In genomic region chr6:11414564-11414963, GRCh38 we compare ENCODE assay signal across 9 cellular contexts.
DNase-seq lines count a peak whose midpoint lies in the region; ATAC-seq, FAIRE-seq and TF ChIP-seq lines count a peak whose summit lies in the region.
"Had no signal": no experiment of that assay in that cellular context is flagged by ENCODE, and none has a peak within 500 bp of the region (broad histone marks: within the 10 kb centered on the region; RNA-seq: fewer than 3 reads in every experiment).

No MANE protein-coding gene starts in this region.

- 86% methylated on average over 1 of the region's 1 CpG; no CpG with 5 or more reads in 1 of the 2 experiments for WGBS in H1 (ENCODE audit: extremely low coverage in 1 of 2, insufficient coverage in 1 of 2, insufficient read length in 1 of 2, insufficient replicate concordance in 2 of 2, low coverage in 1 of 2, low lambda C conversion rate in 2 of 2, missing lambda C conversion rate in 1 of 2), 2 experiments

- CTCF ChIA-PET in H1 (lab: Charles Lee; ENCODE audit: partially characterized antibody): interaction anchor here (1.2 to 1.9 kb wide), 4 partner anchors 8 to 81 kb away, joined by 3 to 4 read pairs (median 3); no protein-coding TSS in a partner anchor

- H2BK12ac ChIP-seq in H1 (ENCODE audit: low read depth, low read length): no peak overlapping the region

- no peak overlapping the region for H2BK120ac ChIP-seq in H1 (replicated peaks; ENCODE audit: low read depth, low read length)

- H3K79me2 ChIP-seq in H1 (ENCODE audit: control insufficient read depth in 1 of 2, insufficient read depth in 2 of 2, low read length in 2 of 2) (no peaks in the 10 kb centered on the region), osteoblast (ENCODE audit: insufficient read depth, low read length) (no peaks in the 10 kb centered on the region)

- H3K4me1 ChIP-seq in H1 (replicated peaks in 1 of 4; ENCODE audit: control insufficient read depth in 3 of 4, insufficient read depth in 4 of 4, low read length in 3 of 4): no peaks in the 10 kb centered on the region
- H3K4me1 ChIP-seq in osteoblast (ENCODE audit: insufficient read depth, low read length): peaks cover 18% of the 10 kb centered on the region

- H2BK15ac ChIP-seq in H1 (ENCODE audit: low read length): no peak overlapping the region

- H2BK20ac ChIP-seq in H1 (ENCODE audit: low read length): no peak overlapping the region

- no peak for TF ChIP-seq POLR2A in H1 (IDR thresholded peaks at IDR 0.05; ENCODE audit: control extremely low read depth in 1 of 2, low read depth in 2 of 2, low read length in 2 of 2)

- DNase-seq in A172 (ENCODE audit: low spot score) (peak; percentile 69), RPMI8226 (peak; percentile 19), H1 (ENCODE audit: low read depth in 1 of 2, low spot score in 2 of 2) (no peak), nucleus accumbens (lab: John Stamatoyannopoulos, UW) (no peak), osteoblast (ENCODE audit: insufficient read length, low spot score, missing footprints) (no peak), urothelium cell line (ENCODE audit: low spot score) (no peak)
- DNase-seq: activated CD8-positive, alpha-beta memory T cell treated with anti-CD3 and anti-CD28 coated beads, Interleukin-2, amount 50 U/mL, for 48 hours had no signal

- H3K79me1 ChIP-seq in H1 (ENCODE audit: low read depth, low read length): no peaks in the 10 kb centered on the region

- no peaks in the 10 kb centered on the region for H3K23me2 ChIP-seq in H1 (ENCODE audit: low read depth, low read length)

- no peak for TF ChIP-seq RAD21 in H1 (IDR thresholded peaks at IDR 0.05 in 1 of 2, conservative IDR thresholded peaks at IDR 0.05 in 1 of 2; ENCODE audit: low read depth in 2 of 2, low read length in 2 of 2)

- H4K91ac ChIP-seq in H1 (replicated peaks; ENCODE audit: insufficient read length, low read length): no peak overlapping the region

- no peak for FAIRE-seq in H1 (lab: Jason Lieb, UNC)
- no peak for FAIRE-seq in urothelium cell line (lab: Jason Lieb, UNC)

- ATAC-seq in GM21390 (IDR thresholded peaks at IDR 0.05; ENCODE audit: unreplicated experiment): peak; percentile 54
- ATAC-seq in GM18511 (IDR thresholded peaks at IDR 0.05; ENCODE audit: unreplicated experiment): no peak

- H2BK5ac ChIP-seq in H1 (ENCODE audit: low read depth, low read length): no peak overlapping the region

- H2AK5ac ChIP-seq in H1 (ENCODE audit: low read depth, low read length): 0 out of 2 replicates have a peak overlapping the region, but pooled peaks have one; percentile 55

- H3K4ac ChIP-seq in H1 (replicated peaks; ENCODE audit: insufficient read length, low read depth, low read length): no peak overlapping the region

- H3K36me3 ChIP-seq in H1 (ENCODE audit: control insufficient read depth in 2 of 4, insufficient read depth in 4 of 4, low read length in 3 of 4): no peaks in the 10 kb centered on the region
- H3K36me3 ChIP-seq in osteoblast (ENCODE audit: insufficient read depth, low read length): no peaks in the 10 kb centered on the region

- no peak overlapping the region for H3K9ac ChIP-seq in H1 (replicated peaks in 1 of 4; ENCODE audit: extremely low read depth in 1 of 4, low read depth in 3 of 4, low read length in 3 of 4)

- H3K4me3 ChIP-seq in H1 (ENCODE audit: extremely low read depth in 1 of 4, insufficient read depth in 2 of 4, low read depth in 3 of 4, low read length in 4 of 4) (no peak overlapping the region), osteoblast (ENCODE audit: insufficient read depth, low read length) (no peak overlapping the region)

- no peak overlapping the region for H3K56ac ChIP-seq in H1 (replicated peaks; ENCODE audit: insufficient read length, low read depth, low read length)

- POLR2A ChIA-PET in H1 (lab: Charles Lee; ENCODE audit: partially characterized antibody): no interaction called here

- H3K27me3 ChIP-seq in H1 (replicated peaks in 1 of 4; ENCODE audit: control insufficient read depth in 3 of 4, extremely low read depth in 1 of 4, insufficient read depth in 3 of 4, low read length in 3 of 4) (no peaks in the 10 kb centered on the region), osteoblast (ENCODE audit: insufficient read depth, low read length) (no peaks in the 10 kb centered on the region)

- TF ChIP-seq CTCF in H1 (IDR thresholded peaks at IDR 0.05; ENCODE audit: control extremely low read depth in 1 of 3, insufficient read depth in 1 of 3, low read depth in 1 of 3, low read length in 3 of 3): no peak
- TF ChIP-seq CTCF in osteoblast (IDR thresholded peaks at IDR 0.05; ENCODE audit: extremely low read depth, low read depth, low read length): no peak

- no peak overlapping the region for H3K4me2 ChIP-seq in H1 (ENCODE audit: insufficient read depth in 1 of 2, low read depth in 2 of 2, low read length in 2 of 2)
- H3K4me2 ChIP-seq in osteoblast (ENCODE audit: insufficient read depth, low read length): no peak overlapping the region

- H2AFZ ChIP-seq in H1 (ENCODE audit: low read length) (peak overlapping the region; percentile 73), osteoblast (ENCODE audit: low read length) (no peak overlapping the region)

- TF ChIP-seq EP300 in H1 (IDR thresholded peaks at IDR 0.05; ENCODE audit: borderline replicate concordance in 1 of 2, low read depth in 2 of 2, low read length in 2 of 2): no peak

- H4K5ac ChIP-seq in H1 (ENCODE audit: insufficient read length, low read depth, low read length): no peak overlapping the region

- H3K23ac ChIP-seq in H1 (ENCODE audit: insufficient read length): no peak overlapping the region

- H3K18ac ChIP-seq in H1 (ENCODE audit: extremely low read depth, low read length): no peak overlapping the region

- peaks cover 0 to 8% of the 10 kb centered on the region in 2 experiments; a peak in 2 of 4 replicates for H3K9me3 ChIP-seq in H1 (ENCODE audit: insufficient read depth in 2 of 2, low read depth in 1 of 2, low read length in 1 of 2)
- H3K9me3 ChIP-seq in osteoblast (ENCODE audit: low read depth, low read length): no peaks in the 10 kb centered on the region

- H4K8ac ChIP-seq in H1 (ENCODE audit: extremely low read depth, insufficient read depth, low read length): no peak overlapping the region

- no peak overlapping the region for H3K14ac ChIP-seq in H1 (ENCODE audit: insufficient read length)

- H4K20me1 ChIP-seq in H1 (replicated peaks in 1 of 2; ENCODE audit: control insufficient read depth in 1 of 2, insufficient read depth in 2 of 2, low read length in 2 of 2) (no peaks in the 10 kb centered on the region), osteoblast (ENCODE audit: insufficient read depth, low read length) (no peaks in the 10 kb centered on the region)

- H3K27ac ChIP-seq in H1 (ENCODE audit: low read depth, low read length): no peak overlapping the region
- no peak overlapping the region for H3K27ac ChIP-seq in osteoblast (ENCODE audit: low read depth, low read length)

TF ChIP-seq in H1, 55 proteins besides CTCF, POLR2A, EP300 and RAD21:
- TF ChIP-seq GABPA (IDR thresholded peaks at IDR 0.05; ENCODE audit: borderline replicate concordance, insufficient read depth, low read length): no peak
- 0 out of 2 replicates have a peak, but pooled peaks have one; percentile 13 for TF ChIP-seq SP1 (IDR thresholded peaks at IDR 0.05; ENCODE audit: low read depth, low read length)
TF ChIP-seq in H1: peak in this region for 1.

Comparison
In these comparisons a context has a peak if more than half of its experiments do, and no peak if none do; other contexts are left out.
1. DNase-seq: peak in A172 (single experiment) and RPMI8226 (single experiment); none in H1 (0 of 2), nucleus accumbens (0 of 56), osteoblast (single experiment) and urothelium cell line (single experiment).